In genomic region chr2:177266955-177267354, GRCh38 we compare ENCODE assay signal across 8 cellular contexts. TPM values are rescaled to one million over a fixed set of nuclear protein-coding genes. Genes with fewer than 3 reads are reported as not detected.
DNase-seq lines count a peak whose midpoint lies in the region; ATAC-seq and TF ChIP-seq lines count a peak whose summit lies in the region.
"Not testable (repeated sequence)": the region's sequence is repeated elsewhere in the genome, so short reads cannot be mapped to it uniquely, and the experiment has no call there.

No MANE protein-coding gene starts in this region.

- H3K4me1 ChIP-seq in CD4-positive, alpha-beta memory T cell (ENCODE audit: insufficient read depth, low read length), result peaks cover 27% of the 10 kb centered on the region
- H3K4me1 ChIP-seq in OCI-LY7 (ENCODE audit: insufficient read depth, low read length, poor library complexity, severe bottlenecking), result peaks cover 20% of the 10 kb centered on the region
- H3K4me1 ChIP-seq in body of pancreas, result peaks cover 19% of the 10 kb centered on the region
- peaks cover 13 to 24% of the 10 kb centered on the region in 2 donors for H3K4me1 ChIP-seq in mucosa of rectum (ENCODE audit: control insufficient read depth in 2 of 2, insufficient read depth in 2 of 2, low read length in 2 of 2)

- not testable (repeated sequence) for H3K9me3 Mint-ChIP-seq in CD4-positive, alpha-beta memory T cell; activated B cell treated with CpG ODN at 0.5 μM for 24 hours; immature natural killer cell; progenitor cell of endocrine pancreas (ENCODE audit: low read depth); type B pancreatic cell

- H3K27ac Mint-ChIP-seq in CD4-positive, alpha-beta memory T cell, result peak overlapping the region; percentile 22 to 99 (median 82)
- H3K27ac Mint-ChIP-seq in activated B cell treated with CpG ODN at 0.5 μM for 24 hours (peak overlapping the region; percentile 100), immature natural killer cell (peak overlapping the region in 4 of 6 donors; percentile 28 to 98 (median 52)), progenitor cell of endocrine pancreas (peak overlapping the region; percentile 99), type B pancreatic cell (peak overlapping the region; percentile 99)

- not testable (repeated sequence) for H3K27ac ChIP-seq in CD4-positive, alpha-beta memory T cell (ENCODE audit: low read depth, low read length); OCI-LY7 (ENCODE audit: low read depth, low read length, poor library complexity, severe bottlenecking)
- H3K27ac ChIP-seq in body of pancreas (peak overlapping the region in 3 of 4 donors; percentile 99), mucosa of rectum (ENCODE audit: low read depth in 2 of 2, low read length in 2 of 2) (peak overlapping the region; percentile 99 to 100)

- H3K27me3 ChIP-seq in CD4-positive, alpha-beta memory T cell (ENCODE audit: insufficient read depth, low read length); body of pancreas; mucosa of rectum (ENCODE audit: control insufficient read depth in 2 of 2, insufficient read depth in 2 of 2, low read length in 2 of 2): not testable (repeated sequence)

- CTCF ChIA-PET in CD4-positive, alpha-beta memory T cell (lab: Charles Lee; ENCODE audit: partially characterized antibody), result interaction anchor here (0.9 to 11.1 kb wide), 5 partner anchors 21 to 103 kb away, joined by 3 to 161 read pairs (median 46); no protein-coding TSS in a partner anchor
- CTCF ChIA-PET in OCI-LY7 (lab: Charles Lee; ENCODE audit: unreplicated experiment) (interaction anchor here (1.1 kb wide), 1 partner anchor 102 kb away, joined by 4 read pairs; no protein-coding TSS in a partner anchor), activated B cell treated with CpG ODN at 0.5 μM for 24 hours (lab: Charles Lee) (interaction anchor here (1.0 to 6.3 kb wide), 4 partner anchors 13 to 102 kb away, joined by 3 to 143 read pairs (median 14); no protein-coding TSS in a partner anchor)

- POLR2A ChIA-PET in CD4-positive, alpha-beta memory T cell (lab: Charles Lee; ENCODE audit: partially characterized antibody), result interaction anchor here (5.0 to 7.0 kb wide), 5 partner anchors 25 to 102 kb away, joined by 108 to 260 read pairs (median 144); partner anchors contain the start of gene HNRNPA3
- POLR2A ChIA-PET in OCI-LY7 (lab: Charles Lee), result interaction anchor here (2.1 to 5.2 kb wide), 2 partner anchors 19 to 102 kb away, joined by 6 to 52 read pairs; no protein-coding TSS in a partner anchor
- POLR2A ChIA-PET in activated B cell treated with CpG ODN at 0.5 μM for 24 hours (lab: Charles Lee), result interaction anchor here (0.7 to 7.8 kb wide), 3 partner anchors 23 to 102 kb away, joined by 4 to 255 read pairs (median 212); partner anchors contain the start of gene HNRNPA3

- not testable (repeated sequence) for ATAC-seq in activated B cell treated with CpG ODN at 0.5 μM for 24 hours (ENCODE audit: low read depth); body of pancreas

- H4K20me1 ChIP-seq in OCI-LY7 (ENCODE audit: insufficient read depth, low read length), result peaks cover 13% of the 10 kb centered on the region; the same call in 1 of the 2 replicates

- not testable (repeated sequence) for DNase-seq in CD4-positive, alpha-beta memory T cell; OCI-LY7 (ENCODE audit: low spot score); activated B cell treated with CpG ODN at 0.5 μM for 24 hours; body of pancreas; immature natural killer cell; progenitor cell of endocrine pancreas (ENCODE audit: low spot score, unreplicated experiment); type B pancreatic cell (ENCODE audit: extremely low spot score, unreplicated experiment)

- BruUV-seq in OCI-LY7 (replicated peaks; lab: Mats Ljungman, UMichigan), result not testable (repeated sequence)

- 88 to 91% methylated on average over 8 of the region's 8 CpGs for WGBS in body of pancreas, 2 donors

- H3K9ac ChIP-seq in mucosa of rectum (ENCODE audit: low read depth in 1 of 2, low read length in 2 of 2), result peak overlapping the region in 1 of 2 donors; percentile 42

- H3K4me3 Mint-ChIP-seq in CD4-positive, alpha-beta memory T cell, result peak overlapping the region in 3 of 8 donors; percentile 43 to 97 (median 43)
- not testable (repeated sequence) for H3K4me3 Mint-ChIP-seq in activated B cell treated with CpG ODN at 0.5 μM for 24 hours; progenitor cell of endocrine pancreas (ENCODE audit: low read depth)
- H3K4me3 Mint-ChIP-seq in immature natural killer cell (peak overlapping the region in 4 of 5 donors; percentile 9 to 49 (median 17)), type B pancreatic cell (peak overlapping the region; percentile 68)

- H3K27me3 Mint-ChIP-seq in CD4-positive, alpha-beta memory T cell; activated B cell treated with CpG ODN at 0.5 μM for 24 hours; progenitor cell of endocrine pancreas; type B pancreatic cell: not testable (repeated sequence)
- H3K27me3 Mint-ChIP-seq in immature natural killer cell (ENCODE audit: low read depth in 3 of 3), result peaks cover 8 to 22% (median 11%) of the 10 kb centered on the region in 3 donors

- peaks cover 0 to 21% of the 10 kb centered on the region in 2 donors for H3K36me3 Mint-ChIP-seq in CD4-positive, alpha-beta memory T cell
- peaks cover 14% of the 10 kb centered on the region for H3K36me3 Mint-ChIP-seq in activated B cell treated with CpG ODN at 0.5 μM for 24 hours (ENCODE audit: low read depth)
- H3K36me3 Mint-ChIP-seq in immature natural killer cell; progenitor cell of endocrine pancreas (ENCODE audit: insufficient read depth); type B pancreatic cell: not testable (repeated sequence)

- H3K4me1 Mint-ChIP-seq in CD4-positive, alpha-beta memory T cell, result peaks cover 16 to 42% (median 25%) of the 10 kb centered on the region in 4 donors
- H3K4me1 Mint-ChIP-seq in activated B cell treated with CpG ODN at 0.5 μM for 24 hours, result peaks cover 32% of the 10 kb centered on the region
- H3K4me1 Mint-ChIP-seq in immature natural killer cell, result peaks cover 32 to 39% of the 10 kb centered on the region in 2 donors
- H3K4me1 Mint-ChIP-seq in progenitor cell of endocrine pancreas (ENCODE audit: low read depth), result peaks cover 26% of the 10 kb centered on the region
- peaks cover 27% of the 10 kb centered on the region for H3K4me1 Mint-ChIP-seq in type B pancreatic cell (ENCODE audit: unreplicated experiment)

- TF ChIP-seq CTCF in OCI-LY7 (conservative IDR thresholded peaks at IDR 0.05; ENCODE audit: low read length); activated B cell treated with CpG ODN at 0.5 μM for 24 hours (IDR thresholded peaks at IDR 0.05); body of pancreas (IDR thresholded peaks at IDR 0.05); progenitor cell of endocrine pancreas (IDR thresholded peaks at IDR 0.05; ENCODE audit: unreplicated experiment); type B pancreatic cell (conservative IDR thresholded peaks at IDR 0.05): not testable (repeated sequence)

- H3K9me3 ChIP-seq in CD4-positive, alpha-beta memory T cell (ENCODE audit: control insufficient read depth in 1 of 2, low read length in 2 of 2); OCI-LY7 (ENCODE audit: low read length); body of pancreas; mucosa of rectum (ENCODE audit: control insufficient read depth in 2 of 2, low read length in 2 of 2): not testable (repeated sequence)

- intact Hi-C loops in CD4-positive, alpha-beta memory T cell (cut with micrococcal nuclease); activated B cell treated with CpG ODN at 0.5 μM for 24 hours (cut with micrococcal nuclease); body of pancreas (cut with DNase I): not testable (repeated sequence)
- intact Hi-C loops in OCI-LY7 (cut with micrococcal nuclease; ENCODE audit: unreplicated experiment), result loop anchor here (10.0 kb wide), 1 partner anchor 1188 kb away; the partner anchor contains the start of genes PJVK and PRKRA

- not testable (repeated sequence) for TF ChIP-seq POLR2A in body of pancreas (IDR thresholded peaks at IDR 0.05)

- H3K36me3 ChIP-seq in CD4-positive, alpha-beta memory T cell (ENCODE audit: insufficient read depth, low read length); OCI-LY7 (ENCODE audit: insufficient read depth, low read length); body of pancreas (replicated peaks in 1 of 2; ENCODE audit: insufficient read depth in 1 of 2, low read depth in 2 of 2); mucosa of rectum (ENCODE audit: control insufficient read depth in 2 of 2, insufficient read depth in 2 of 2, low read length in 2 of 2): not testable (repeated sequence)

- peak overlapping the region; percentile 91 for H3K4me2 ChIP-seq in OCI-LY7 (ENCODE audit: low read length)

- H3K79me2 ChIP-seq in OCI-LY7 (ENCODE audit: insufficient read depth, low read depth, low read length), result peaks cover 15% of the 10 kb centered on the region

- H3K4me3 ChIP-seq in CD4-positive, alpha-beta memory T cell (ENCODE audit: low read length in 2 of 2); OCI-LY7 (ENCODE audit: low read depth, low read length, poor library complexity, severe bottlenecking); body of pancreas; mucosa of rectum (ENCODE audit: low read length in 2 of 2): not testable (repeated sequence)

- H2AFZ ChIP-seq in OCI-LY7 (ENCODE audit: low read length), result peak overlapping the region; percentile 70; the same call in 1 of the 2 replicates

- H3K9me2 ChIP-seq in OCI-LY7 (ENCODE audit: insufficient read depth, low read length), result not testable (repeated sequence)

RNA-seq across cellular contexts. Expression of gene NFE2L2, which starts 2.4 kb away (rescaled TPM):
- total RNA-seq in CD4-positive, alpha-beta memory T cell, result 10 to 100 TPM; 86.9 TPM
- polyA plus RNA-seq in CD4-positive, alpha-beta memory T cell, result 10 to 100 TPM; 39.6 to 63.6 TPM
- 26.2 and 27.0 TPM in 2 replicates for total RNA-seq in OCI-LY7 (2014; rRNA removed; shearing (Covaris generic))
- total RNA-seq in OCI-LY7 (2022), result 58.1 and 58.6 TPM in 2 replicates
- total RNA-seq in activated B cell treated with CpG ODN at 0.5 μM for 24 hours, result 79.1 and 89.3 TPM in 2 replicates
- 10 to 100 TPM; 45.1 to 55.4 TPM for total RNA-seq in body of pancreas
- 10 to 100 TPM; 36.9 to 50.2 (median 41.2) TPM for polyA plus RNA-seq in immature natural killer cell
- total RNA-seq in progenitor cell of endocrine pancreas, result 58.7 and 59.1 TPM in 2 replicates
- 74.7 and 95.0 TPM in 2 replicates for total RNA-seq in type B pancreatic cell (ENCODE audit: low replicate concordance)

RNA-seq across cellular contexts. Expression of gene HNRNPA3, which starts 54.4 kb away (rescaled TPM):
- total RNA-seq in CD4-positive, alpha-beta memory T cell, result 100 to 1,000 TPM; 172 to 175 TPM
- 10 to 100 TPM; 41.1 to 64.5 TPM for polyA plus RNA-seq in CD4-positive, alpha-beta memory T cell
- 68.2 and 82.2 TPM in 2 replicates for total RNA-seq in OCI-LY7 (2014; rRNA removed; shearing (Covaris generic))
- total RNA-seq in OCI-LY7 (2022) (450 and 472 TPM in 2 replicates), activated B cell treated with CpG ODN at 0.5 μM for 24 hours (254 and 275 TPM in 2 replicates), body of pancreas (10 to 100 TPM; 44.1 to 58.0 TPM), progenitor cell of endocrine pancreas (334 and 339 TPM in 2 replicates), type B pancreatic cell (ENCODE audit: low replicate concordance) (203 and 304 TPM in 2 replicates)
- polyA plus RNA-seq in immature natural killer cell, result 10 to 100 TPM; 47.7 to 85.5 (median 49.7) TPM
